In the genomic region with DNA sequence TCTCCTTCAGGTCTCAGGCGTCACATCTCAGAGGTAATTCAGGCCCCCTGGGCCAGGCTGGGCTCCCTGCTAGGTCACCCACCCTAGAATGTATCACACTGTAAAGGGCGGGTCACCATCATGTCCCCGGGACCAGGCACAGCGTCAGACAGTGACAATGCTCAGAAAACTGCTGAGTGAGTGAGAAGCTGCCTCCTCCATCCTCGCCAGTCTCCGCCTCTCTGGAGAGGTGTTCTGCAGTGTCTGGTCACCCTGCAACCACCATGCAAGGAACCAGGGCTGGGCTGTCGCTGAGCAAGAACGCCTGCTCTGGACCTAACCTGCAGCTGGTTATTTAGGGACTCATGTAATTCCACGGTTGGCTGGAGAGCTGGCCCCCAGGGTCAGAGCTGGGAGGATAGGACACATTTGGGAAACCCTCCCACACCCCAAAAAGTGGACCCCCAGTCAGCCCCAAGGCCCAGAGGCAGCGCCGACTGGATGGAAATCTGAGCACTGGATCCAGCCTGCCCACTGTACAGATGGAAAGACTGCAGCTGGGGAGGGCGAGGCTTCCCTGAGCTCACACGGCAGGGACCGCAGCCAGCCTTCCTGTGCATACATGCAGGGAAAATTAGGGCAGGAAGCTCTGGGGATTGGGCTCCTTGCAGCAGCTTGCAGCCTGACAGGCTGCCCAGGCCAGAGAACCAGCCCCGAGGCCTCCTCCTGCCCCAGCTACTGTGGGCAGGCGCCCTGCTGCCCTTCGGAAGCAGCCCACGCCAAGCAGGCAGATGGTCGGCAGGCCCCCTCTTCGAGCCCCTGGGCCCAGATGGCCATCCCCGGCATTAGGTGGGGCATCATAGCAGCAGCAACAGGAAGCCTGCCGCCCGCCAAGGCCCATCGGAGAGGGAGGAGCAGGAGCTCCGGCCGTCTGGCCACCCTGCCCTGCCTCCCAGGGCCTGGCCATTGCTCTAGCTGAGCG, we compare ENCODE assay signal across 2 cellular contexts.
TF ChIP-seq lines count a peak whose summit lies in the region.

No MANE protein-coding gene starts in this region.

TF ChIP-seq in H1, 55 proteins besides CTCF, POLR2A, EP300 and RAD21:
- TF ChIP-seq YY1 (IDR thresholded peaks at IDR 0.05; ENCODE audit: low read depth, low read length) (no peak), SRF (IDR thresholded peaks at IDR 0.05; ENCODE audit: low read depth, low read length) (no peak), RNF2 (IDR thresholded peaks at IDR 0.05; ENCODE audit: borderline replicate concordance, low read depth, low read length, missing control alignments, poor library complexity, severe bottlenecking) (no peak), KDM4A (IDR thresholded peaks at IDR 0.05; ENCODE audit: low read depth, low read length, severe bottlenecking) (no peak), CEBPB (IDR thresholded peaks at IDR 0.05; ENCODE audit: low read depth, low read length) (no peak), TBP (IDR thresholded peaks at IDR 0.05; ENCODE audit: low read depth, low read length) (no peak)

TF ChIP-seq in HepG2, 621 proteins besides CTCF, POLR2A, EP300 and RAD21:
- TF ChIP-seq, protein P1, sequence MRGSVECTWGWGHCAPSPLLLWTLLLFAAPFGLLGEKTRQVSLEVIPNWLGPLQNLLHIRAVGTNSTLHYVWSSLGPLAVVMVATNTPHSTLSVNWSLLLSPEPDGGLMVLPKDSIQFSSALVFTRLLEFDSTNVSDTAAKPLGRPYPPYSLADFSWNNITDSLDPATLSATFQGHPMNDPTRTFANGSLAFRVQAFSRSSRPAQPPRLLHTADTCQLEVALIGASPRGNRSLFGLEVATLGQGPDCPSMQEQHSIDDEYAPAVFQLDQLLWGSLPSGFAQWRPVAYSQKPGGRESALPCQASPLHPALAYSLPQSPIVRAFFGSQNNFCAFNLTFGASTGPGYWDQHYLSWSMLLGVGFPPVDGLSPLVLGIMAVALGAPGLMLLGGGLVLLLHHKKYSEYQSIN (CRISPR knock-in tag; IDR thresholded peaks at IDR 0.05; ENCODE audit: borderline replicate concordance) = no peak
- no peak for TF ChIP-seq NFYC (CRISPR knock-in tag; IDR thresholded peaks at IDR 0.05)
- TF ChIP-seq ZMYM2 (CRISPR knock-in tag; IDR thresholded peaks at IDR 0.05) = no peak
- TF ChIP-seq ZNF629 (CRISPR knock-in tag; conservative IDR thresholded peaks at IDR 0.05) = peak; percentile 79
- 0 out of 2 replicates have a peak, but pooled peaks have one; percentile 14 for TF ChIP-seq ZNF768 (CRISPR knock-in tag; IDR thresholded peaks at IDR 0.05)
- TF ChIP-seq MAFK (conservative IDR thresholded peaks at IDR 0.05 in 1 of 2, IDR thresholded peaks at IDR 0.05 in 1 of 2; ENCODE audit: low read length in 2 of 2) = peak; percentile 5 to 25; a peak in 1 of 4 replicates
- TF ChIP-seq HNRNPL (IDR thresholded peaks at IDR 0.05; ENCODE audit: low read depth, low read length) = 0 out of 2 replicates have a peak, but pooled peaks have one; percentile 55
- TF ChIP-seq AGO2 (optimal IDR thresholded peaks at IDR 0.05; ENCODE audit: low read depth, low read length) = peak; percentile 44
